Comparison of ENCODE assay signal across 28 cellular contexts in genomic region chr2:222381556-222381955, GRCh38. TPM values are rescaled to one million over a fixed set of nuclear protein-coding genes. Genes with fewer than 3 reads are reported as not detected.
"Had no signal": no experiment of that assay in that cellular context is flagged by ENCODE, and none has a peak within 500 bp of the region (broad histone marks: within the 10 kb centered on the region; RNA-seq: fewer than 3 reads in every experiment).

No MANE protein-coding gene starts in this region.

- H3K4me1 ChIP-seq: gastrocnemius medialis, lower lobe of right lung, pancreas, sigmoid colon, stomach, tibial artery had no signal

- H3K27me3 Mint-ChIP-seq: effector memory CD8-positive, alpha-beta T cell had no signal

- H3K4me3 ChIP-seq: gastrocnemius medialis, heart left ventricle, hepatocyte, left ventricle myocardium inferior, lower lobe of right lung, pancreas, sigmoid colon, stomach, tibial artery had no signal

- H3K36me3 ChIP-seq: gastrocnemius medialis, heart left ventricle, left ventricle myocardium inferior, lower lobe of right lung, neutrophil, pancreas, sigmoid colon, stomach, tibial artery had no signal

- H2AFZ ChIP-seq: hepatocyte had no signal

- H3K4me1 Mint-ChIP-seq: natural killer cell; stimulated activated effector memory CD8-positive, alpha-beta T cell treated with anti-CD3 and anti-CD28 coated beads, Interleukin-12 subunit alpha, Interleukin-12 subunit beta, amount 100 ng/mL, for 72 hours had no signal

- DNase-seq: cerebellar nuclear complex; cortex of kidney; effector memory CD8-positive, alpha-beta T cell; foreskin fibroblast; gastrocnemius medialis; heart left ventricle; left colon; left ventricle myocardium inferior; lower lobe of right lung; natural killer cell; pancreas; right cardiac atrium; sigmoid colon; stimulated activated CD4-positive, alpha-beta T cell treated with anti-CD3 and anti-CD28 coated beads, Interleukin-2, amount 100 ng/mL, for 24 hours; stimulated activated CD4-positive, alpha-beta T cell treated with anti-CD3 and anti-CD28 coated beads, Interleukin-4, amount 100 ng/mL, for 24 hours; stimulated activated naive CD4-positive, alpha-beta T cell treated with Interleukin-2 at 50 U/mL for 16 hours; stomach; tibial artery had no signal

- H3K4me3 Mint-ChIP-seq: effector memory CD8-positive, alpha-beta T cell; natural killer cell; stimulated activated effector memory CD8-positive, alpha-beta T cell treated with anti-CD3 and anti-CD28 coated beads, Interleukin-12 subunit alpha, Interleukin-12 subunit beta, amount 100 ng/mL, for 72 hours; type B pancreatic cell had no signal

- ATAC-seq: effector memory CD8-positive, alpha-beta T cell; esophagus mucosa; gastrocnemius medialis; heart left ventricle; left colon; lower lobe of right lung; natural killer cell; pancreas; right cardiac atrium; stimulated activated effector memory CD8-positive, alpha-beta T cell treated with anti-CD3 and anti-CD28 coated beads, Interleukin-12 subunit alpha, Interleukin-12 subunit beta, amount 100 ng/mL, for 72 hours had no signal

- H3K79me2 ChIP-seq: hepatocyte had no signal

- H3K9me3 ChIP-seq: gastrocnemius medialis, left ventricle myocardium inferior, lower lobe of right lung, neutrophil, pancreas, sigmoid colon, stomach, tibial artery had no signal

- H3K27ac ChIP-seq: gastrocnemius medialis, heart left ventricle, hepatocyte, left ventricle myocardium inferior, lower lobe of right lung, neutrophil, pancreas, sigmoid colon, stomach, tibial artery had no signal

- H3K4me2 ChIP-seq: hepatocyte had no signal

- H3K36me3 Mint-ChIP-seq: natural killer cell; stimulated activated effector memory CD8-positive, alpha-beta T cell treated with anti-CD3 and anti-CD28 coated beads, Interleukin-12 subunit alpha, Interleukin-12 subunit beta, amount 100 ng/mL, for 72 hours; type B pancreatic cell had no signal

- H3K9me3 Mint-ChIP-seq: effector memory CD8-positive, alpha-beta T cell had no signal

- H3K27ac Mint-ChIP-seq: effector memory CD8-positive, alpha-beta T cell; natural killer cell; stimulated activated effector memory CD8-positive, alpha-beta T cell treated with anti-CD3 and anti-CD28 coated beads, Interleukin-12 subunit alpha, Interleukin-12 subunit beta, amount 100 ng/mL, for 72 hours; type B pancreatic cell had no signal

- H3K27me3 ChIP-seq: gastrocnemius medialis, heart left ventricle, hepatocyte, pancreas, sigmoid colon, stomach, tibial artery had no signal

RNA-seq across cellular contexts. Expression of gene SGPP2, which starts 42.8 kb away (rescaled TPM):
- total RNA-seq: dermis microvascular lymphatic vessel endothelial cell, glomerular endothelial cell, posterior vena cava, pulmonary artery endothelial cell, skeletal muscle tissue had no signal
